ENCODE assay signal across 5 cellular contexts in genomic region chr10:78857193-78857592, GRCh38.
"Had no signal": no experiment of that assay in that cellular context is flagged by ENCODE, and none has a peak within 500 bp of the region (broad histone marks: within the 10 kb centered on the region; RNA-seq: fewer than 3 reads in every experiment).

No MANE protein-coding gene starts in this region.

- H2AFZ ChIP-seq: GM23338 had no signal

- H3K4me2 ChIP-seq: GM23338 had no signal

- ATAC-seq: GM23338, K562 had no signal

- H3K4me3 ChIP-seq: GM23338, K562 had no signal

- DNase-seq: H9, HCEC 1CT, IMR-90 had no signal
